Comparison of ENCODE assay signal across 14 cellular contexts in the genomic region with DNA sequence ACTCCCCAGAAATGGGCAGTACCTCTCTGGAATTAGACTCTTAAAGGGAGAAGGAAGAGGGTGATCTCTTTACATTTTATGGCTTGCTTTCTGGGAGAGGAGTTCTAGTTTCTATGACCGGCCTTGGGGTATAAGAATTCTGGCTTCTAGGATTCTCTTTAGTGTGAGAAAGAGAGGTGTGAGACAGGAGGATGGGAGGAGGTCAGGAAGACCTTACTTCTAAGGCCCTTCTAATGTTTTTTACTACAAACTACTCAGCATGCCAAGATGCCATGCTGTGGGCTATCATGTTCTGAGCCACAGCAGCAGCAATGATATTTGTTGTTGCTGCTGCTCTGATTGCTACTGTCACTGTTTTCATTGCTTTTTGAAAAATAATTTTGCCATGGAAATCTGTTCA.
A peak's percentile ranks its signal among the peaks of the same experiment; 100 is the strongest.
DNase-seq lines count a peak whose midpoint lies in the region; ATAC-seq and TF ChIP-seq lines count a peak whose summit lies in the region.
"Had no signal": no experiment of that assay in that cellular context is flagged by ENCODE, and none has a peak within 500 bp of the region (broad histone marks: within the 10 kb centered on the region; RNA-seq: fewer than 3 reads in every experiment).

No MANE protein-coding gene starts in this region.

- no peak overlapping the region for H3K4me3 Mint-ChIP-seq in GM23338
- H3K4me3 Mint-ChIP-seq in endodermal cell = no peak overlapping the region
- H3K4me3 Mint-ChIP-seq: CD4-positive, CD25-positive, alpha-beta regulatory T cell; CD8-positive, alpha-beta memory T cell had no signal

- 20 to 48% methylated on average over 1 of the region's 1 CpG for WGBS in endodermal cell (ENCODE audit: insufficient coverage in 1 of 2, insufficient read length in 1 of 2), 2 experiments
- 76% methylated on average over 1 of the region's 1 CpG for WGBS in prostate gland

- H3K4me2 ChIP-seq in GM23338 (no peak overlapping the region), Karpas-422 (ENCODE audit: low read depth, low read length, poor library complexity, severe bottlenecking) (no peak overlapping the region)

- H3K9me2 ChIP-seq in GM23338 (ENCODE audit: insufficient read depth) (no peaks in the 10 kb centered on the region), Karpas-422 (replicated peaks; ENCODE audit: insufficient read depth, low read length) (no peaks in the 10 kb centered on the region)

- TF ChIP-seq POLR2A in prostate gland (IDR thresholded peaks at IDR 0.05) = no peak

- H3K9me3 Mint-ChIP-seq in GM23338 (no peaks in the 10 kb centered on the region), endodermal cell (no peaks in the 10 kb centered on the region)

- H4K20me1 ChIP-seq in GM23338 (replicated peaks; ENCODE audit: insufficient read depth) (no peaks in the 10 kb centered on the region), Karpas-422 (ENCODE audit: insufficient read depth, low read depth, low read length) (no peaks in the 10 kb centered on the region)

- H3K4me1 Mint-ChIP-seq in GM23338 = peaks cover 27% of the 10 kb centered on the region
- H3K4me1 Mint-ChIP-seq in endodermal cell = peaks cover 23% of the 10 kb centered on the region
- H3K4me1 Mint-ChIP-seq: CD4-positive, CD25-positive, alpha-beta regulatory T cell; CD8-positive, alpha-beta memory T cell had no signal

- DNase-seq in GM23338 (ENCODE audit: low spot score) = no peak
- no peak for DNase-seq in Karpas-422
- DNase-seq in endodermal cell = peak; percentile 67
- no peak for DNase-seq in prostate gland (ENCODE audit: low spot score)
- DNase-seq: ACHN; BE2C; C1 segment of cervical spinal cord; Caco-2; CD4-positive, CD25-positive, alpha-beta regulatory T cell; CD8-positive, alpha-beta memory T cell; GDM1 had no signal

- TF ChIP-seq CTCF in GM23338 (conservative IDR thresholded peaks at IDR 0.05; ENCODE audit: low read depth in 2 of 2) = no peak
- no peak for TF ChIP-seq CTCF in endodermal cell (conservative IDR thresholded peaks at IDR 0.05)
- TF ChIP-seq CTCF in prostate gland (IDR thresholded peaks at IDR 0.05) = no peak

- H3F3A ChIP-seq in GM23338 (replicated peaks; ENCODE audit: low read depth) = no peaks in the 10 kb centered on the region

- H3K27ac Mint-ChIP-seq in GM23338 (no peak overlapping the region), endodermal cell (peak overlapping the region; percentile 33)
- H3K27ac Mint-ChIP-seq: CD4-positive, CD25-positive, alpha-beta regulatory T cell; CD8-positive, alpha-beta memory T cell had no signal

- H2AFZ ChIP-seq in GM23338 (peak overlapping the region; percentile 44; the same call in 1 of the 2 replicates), Karpas-422 (ENCODE audit: low read length) (peak overlapping the region; percentile 64)

- H3K4me1 ChIP-seq in GM23338 (ENCODE audit: insufficient read depth) (peaks cover 18% of the 10 kb centered on the region), Karpas-422 (ENCODE audit: low read length) (peaks cover 9% of the 10 kb centered on the region), endodermal cell (ENCODE audit: control insufficient read depth, insufficient read depth, low read length) (no peaks in the 10 kb centered on the region), prostate gland (replicated peaks) (no peaks in the 10 kb centered on the region)
- H3K4me1 ChIP-seq: Caco-2 had no signal

- H3K36me3 Mint-ChIP-seq in GM23338 (ENCODE audit: low read depth) = no peaks in the 10 kb centered on the region
- no peaks in the 10 kb centered on the region for H3K36me3 Mint-ChIP-seq in endodermal cell (ENCODE audit: low read depth)
- H3K36me3 Mint-ChIP-seq: CD4-positive, CD25-positive, alpha-beta regulatory T cell; CD8-positive, alpha-beta memory T cell had no signal

- H3K27me3 Mint-ChIP-seq in GM23338 (ENCODE audit: insufficient read depth, low read depth, poor library complexity) = peaks cover 2% of the 10 kb centered on the region
- no peaks in the 10 kb centered on the region for H3K27me3 Mint-ChIP-seq in endodermal cell (ENCODE audit: insufficient read depth)
- H3K27me3 Mint-ChIP-seq: CD4-positive, CD25-positive, alpha-beta regulatory T cell; CD8-positive, alpha-beta memory T cell had no signal

- H3K4me3 ChIP-seq in GM23338 (no peak overlapping the region), Karpas-422 (ENCODE audit: low read length) (no peak overlapping the region), endodermal cell (ENCODE audit: low read length) (no peak overlapping the region), prostate gland (no peak overlapping the region)
- H3K4me3 ChIP-seq: HAP-1 had no signal

- intact Hi-C loops in prostate gland (cut with DNase I) = no loop called here

- ATAC-seq in GM23338 = no peak
- no peak for ATAC-seq in HG02759 (IDR thresholded peaks at IDR 0.05; ENCODE audit: unreplicated experiment)
- no peak for ATAC-seq in GM18519 (IDR thresholded peaks at IDR 0.05; ENCODE audit: low FRiP score, unreplicated experiment)

- H3K27me3 ChIP-seq in GM23338 (ENCODE audit: insufficient read depth) (no peaks in the 10 kb centered on the region), Karpas-422 (ENCODE audit: low read length) (no peaks in the 10 kb centered on the region), endodermal cell (ENCODE audit: control insufficient read depth, insufficient read depth, low read length, poor library complexity, severe bottlenecking) (no peaks in the 10 kb centered on the region), prostate gland (replicated peaks; ENCODE audit: insufficient read depth) (no peaks in the 10 kb centered on the region)
- H3K27me3 ChIP-seq: BE2C had no signal

- H3K9me3 ChIP-seq in Karpas-422 (ENCODE audit: low read length) = no peaks in the 10 kb centered on the region
- no peaks in the 10 kb centered on the region for H3K9me3 ChIP-seq in endodermal cell (ENCODE audit: control insufficient read depth, low read length)
- no peaks in the 10 kb centered on the region for H3K9me3 ChIP-seq in prostate gland
- H3K9me3 ChIP-seq: BE2C, Caco-2, HAP-1 had no signal

- H3K79me2 ChIP-seq in GM23338 (replicated peaks; ENCODE audit: insufficient read depth) (no peaks in the 10 kb centered on the region), Karpas-422 (ENCODE audit: low read length) (no peaks in the 10 kb centered on the region)

- H3K9ac ChIP-seq in Karpas-422 (ENCODE audit: low read length) (no peak overlapping the region), endodermal cell (ENCODE audit: extremely low read depth, low read length, poor library complexity, severe bottlenecking) (no peak overlapping the region)

- H3K36me3 ChIP-seq in GM23338 (ENCODE audit: insufficient read depth) (no peaks in the 10 kb centered on the region), Karpas-422 (ENCODE audit: insufficient read depth, low read length) (no peaks in the 10 kb centered on the region), endodermal cell (ENCODE audit: control insufficient read depth, insufficient read depth, low read length) (no peaks in the 10 kb centered on the region), prostate gland (no peaks in the 10 kb centered on the region)
- H3K36me3 ChIP-seq: BE2C, HAP-1 had no signal

- no peak overlapping the region for H3K27ac ChIP-seq in GM23338 (ENCODE audit: low read depth)
- H3K27ac ChIP-seq in Karpas-422 (ENCODE audit: low read length) = no peak overlapping the region
- no peak overlapping the region for H3K27ac ChIP-seq in endodermal cell (ENCODE audit: low read depth, low read length)
- H3K27ac ChIP-seq in prostate gland = no peak overlapping the region

TF ChIP-seq in GM23338, 12 proteins besides CTCF, POLR2A, EP300 and RAD21 (continues in another document):
- TF ChIP-seq POLR2AphosphoS5 (IDR thresholded peaks at IDR 0.05; ENCODE audit: low read depth) (no peak), EZH2 (IDR thresholded peaks at IDR 0.05; ENCODE audit: low read depth, unreplicated experiment) (no peak), NANOG (IDR thresholded peaks at IDR 0.05; ENCODE audit: borderline replicate concordance) (no peak), EZH2phosphoT487 (IDR thresholded peaks at IDR 0.05; ENCODE audit: unreplicated experiment) (no peak), CREB1 (CRISPR knock-in tag; IDR thresholded peaks at IDR 0.05; ENCODE audit: low read depth) (no peak), REST (IDR thresholded peaks at IDR 0.05; ENCODE audit: unreplicated experiment) (no peak), ZNF331 (CRISPR knock-in tag; IDR thresholded peaks at IDR 0.05; ENCODE audit: low read depth) (no peak), STAT1 (IDR thresholded peaks at IDR 0.05; ENCODE audit: unreplicated experiment) (no peak), ZNF114 (CRISPR knock-in tag; IDR thresholded peaks at IDR 0.05) (no peak)
- TF ChIP-seq, protein P1, sequence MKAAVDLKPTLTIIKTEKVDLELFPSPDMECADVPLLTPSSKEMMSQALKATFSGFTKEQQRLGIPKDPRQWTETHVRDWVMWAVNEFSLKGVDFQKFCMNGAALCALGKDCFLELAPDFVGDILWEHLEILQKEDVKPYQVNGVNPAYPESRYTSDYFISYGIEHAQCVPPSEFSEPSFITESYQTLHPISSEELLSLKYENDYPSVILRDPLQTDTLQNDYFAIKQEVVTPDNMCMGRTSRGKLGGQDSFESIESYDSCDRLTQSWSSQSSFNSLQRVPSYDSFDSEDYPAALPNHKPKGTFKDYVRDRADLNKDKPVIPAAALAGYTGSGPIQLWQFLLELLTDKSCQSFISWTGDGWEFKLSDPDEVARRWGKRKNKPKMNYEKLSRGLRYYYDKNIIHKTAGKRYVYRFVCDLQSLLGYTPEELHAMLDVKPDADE (IDR thresholded peaks at IDR 0.05) = no peak
